In the genomic region with DNA sequence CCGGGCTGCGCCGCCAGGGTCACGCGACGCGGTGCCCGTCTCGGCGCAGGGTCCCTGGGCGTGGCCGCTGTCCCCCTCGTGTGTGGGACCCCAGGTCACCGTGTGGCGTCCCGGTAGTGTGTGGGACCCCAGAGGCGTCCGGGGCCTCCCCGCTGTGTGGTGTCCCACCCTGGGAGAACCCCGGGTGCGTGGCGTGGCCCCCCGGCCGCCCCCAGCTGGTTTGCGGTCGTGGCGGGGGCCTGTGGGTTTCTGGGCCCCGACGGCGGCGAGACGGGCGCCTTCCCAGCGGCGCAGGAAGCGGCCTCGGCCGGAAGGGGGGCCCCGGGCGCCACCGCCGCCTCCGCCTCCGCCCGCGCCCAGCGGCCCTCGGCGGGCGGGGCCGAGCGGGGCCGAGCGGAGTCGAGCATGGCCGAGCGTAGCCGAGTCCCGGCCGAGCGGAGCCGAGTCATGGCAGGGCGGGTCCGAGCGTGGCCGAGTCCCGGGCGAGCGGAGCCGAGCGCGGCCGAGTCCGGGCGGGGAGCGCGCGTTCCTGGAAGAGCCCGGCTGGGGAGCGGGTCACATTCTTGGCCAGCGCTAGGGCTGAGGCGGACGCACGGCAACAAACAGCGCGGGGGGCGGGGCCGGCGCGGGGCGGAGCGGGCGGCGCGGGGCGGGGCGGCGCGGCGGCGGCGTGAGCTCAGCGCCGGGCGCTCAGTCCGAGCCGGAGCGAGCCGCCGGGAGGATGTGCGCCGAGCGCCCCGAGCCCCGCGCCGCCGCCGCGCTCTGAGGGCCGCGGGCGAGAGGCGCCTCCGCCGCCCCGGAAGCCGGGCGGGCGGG, we compare ENCODE assay signal across 8 cellular contexts. TPM values are rescaled to one million over a fixed set of nuclear protein-coding genes. Genes with fewer than 3 reads are reported as not detected.
DNase-seq lines count a peak whose midpoint lies in the region; ATAC-seq lines count a peak whose summit lies in the region.

No MANE protein-coding gene starts in this region.

- CTCF ChIA-PET in naive thymus-derived CD4-positive, alpha-beta T cell (lab: Charles Lee): interaction anchor here (1.0 kb wide), 1 partner anchor 33 kb away, joined by 4 read pairs; a partner anchor contains a TSS

- peaks cover 9 to 24% (median 17%) of the 10 kb centered on the region in 7 donors for H3K4me1 Mint-ChIP-seq in naive thymus-derived CD4-positive, alpha-beta T cell
- peaks cover 39% of the 10 kb centered on the region for H3K4me1 Mint-ChIP-seq in stimulated activated effector memory CD8-positive, alpha-beta T cell treated with anti-CD3 and anti-CD28 coated beads, Interleukin-12 subunit alpha, Interleukin-12 subunit beta, amount 100 ng/mL, for 72 hours

- H3K9me3 ChIP-seq in GM23248 (ENCODE audit: low read depth) (no peaks in the 10 kb centered on the region), Karpas-422 (ENCODE audit: low read length) (no peaks in the 10 kb centered on the region)
- H3K9me3 ChIP-seq in naive thymus-derived CD4-positive, alpha-beta T cell (ENCODE audit: control insufficient read depth in 2 of 3, low read length in 3 of 3): no peaks in the 10 kb centered on the region

- H2AFZ ChIP-seq in GM23248 (no peak overlapping the region), Karpas-422 (ENCODE audit: low read length) (no peak overlapping the region)

- peak; percentile 88 for ATAC-seq in naive thymus-derived CD4-positive, alpha-beta T cell
- peak; percentile 91 for ATAC-seq in stimulated activated effector memory CD8-positive, alpha-beta T cell treated with anti-CD3 and anti-CD28 coated beads, Interleukin-12 subunit alpha, Interleukin-12 subunit beta, amount 100 ng/mL, for 72 hours

- H3K27ac Mint-ChIP-seq in naive thymus-derived CD4-positive, alpha-beta T cell: peak overlapping the region in 4 of 9 donors; percentile 26 to 80 (median 62)
- H3K27ac Mint-ChIP-seq in stimulated activated effector memory CD8-positive, alpha-beta T cell treated with anti-CD3 and anti-CD28 coated beads, Interleukin-12 subunit alpha, Interleukin-12 subunit beta, amount 100 ng/mL, for 72 hours: no peak overlapping the region

- peaks cover 0 to 6% (median 0%) of the 10 kb centered on the region in 11 donors for H3K9me3 Mint-ChIP-seq in naive thymus-derived CD4-positive, alpha-beta T cell
- no peaks in the 10 kb centered on the region for H3K9me3 Mint-ChIP-seq in stimulated activated effector memory CD8-positive, alpha-beta T cell treated with anti-CD3 and anti-CD28 coated beads, Interleukin-12 subunit alpha, Interleukin-12 subunit beta, amount 100 ng/mL, for 72 hours

- H3K4me2 ChIP-seq in GM23248 (ENCODE audit: unreplicated experiment) (peak overlapping the region; percentile 62), Karpas-422 (ENCODE audit: low read depth, low read length, poor library complexity, severe bottlenecking) (peak overlapping the region; percentile 55)

- H3K4me3 Mint-ChIP-seq in naive thymus-derived CD4-positive, alpha-beta T cell: peak overlapping the region in 9 of 10 donors; percentile 56 to 83 (median 69)
- peak overlapping the region; percentile 52 for H3K4me3 Mint-ChIP-seq in stimulated activated effector memory CD8-positive, alpha-beta T cell treated with anti-CD3 and anti-CD28 coated beads, Interleukin-12 subunit alpha, Interleukin-12 subunit beta, amount 100 ng/mL, for 72 hours

- H3K27ac ChIP-seq in GM23248 (peak overlapping the region; percentile 86), Karpas-422 (ENCODE audit: low read length) (no peak overlapping the region)
- peak overlapping the region; percentile 72 for H3K27ac ChIP-seq in naive thymus-derived CD4-positive, alpha-beta T cell (ENCODE audit: low read depth, low read length)

- DNase-seq in Daoy (ENCODE audit: low read depth) (peak; percentile 99), GM23248 (peak; percentile 99), Karpas-422 (peak; percentile 99), RKO (ENCODE audit: low spot score) (peak; percentile 94), fibroblast of gingiva (ENCODE audit: low read depth) (peak; percentile 97)
- peak; percentile 83 to 94 for DNase-seq in activated T-helper 1 cell treated with anti-CD3 and anti-CD28 coated beads, Interleukin-2, amount 50 U/mL, for 16 hours (ENCODE audit: low read depth in 1 of 2, low spot score in 1 of 2)
- DNase-seq in naive thymus-derived CD4-positive, alpha-beta T cell: peak; percentile 87 to 98 (median 97)
- peak; percentile 99 for DNase-seq in stimulated activated effector memory CD8-positive, alpha-beta T cell treated with anti-CD3 and anti-CD28 coated beads, Interleukin-12 subunit alpha, Interleukin-12 subunit beta, amount 100 ng/mL, for 72 hours (ENCODE audit: low spot score in 2 of 2)

- intact Hi-C loops in naive thymus-derived CD4-positive, alpha-beta T cell (cut with micrococcal nuclease): loop anchor here (1.0 to 2.0 kb wide), 5 partner anchors 15 to 321 kb away; a partner anchor contains a TSS

- H3K4me1 ChIP-seq in GM23248 (ENCODE audit: insufficient read depth) (peaks cover 3% of the 10 kb centered on the region; the same call in 1 of the 2 replicates), Karpas-422 (ENCODE audit: low read length) (peaks cover 2% of the 10 kb centered on the region; the same call in 1 of the 2 replicates)
- peaks cover 5 to 14% of the 10 kb centered on the region in 2 donors for H3K4me1 ChIP-seq in naive thymus-derived CD4-positive, alpha-beta T cell (ENCODE audit: control insufficient read depth in 2 of 2, insufficient read depth in 2 of 2, low read length in 2 of 2)

- H3K9ac ChIP-seq in GM23248: peak overlapping the region; percentile 97
- peak overlapping the region; percentile 74 for H3K9ac ChIP-seq in Karpas-422 (ENCODE audit: low read length)

- no peaks in the 10 kb centered on the region for H3K9me2 ChIP-seq in GM23248 (ENCODE audit: insufficient read depth)
- no peaks in the 10 kb centered on the region for H3K9me2 ChIP-seq in Karpas-422 (replicated peaks; ENCODE audit: insufficient read depth, low read length)

- peaks cover 0 to 8% (median 0%) of the 10 kb centered on the region in 5 donors for H3K27me3 Mint-ChIP-seq in naive thymus-derived CD4-positive, alpha-beta T cell

- H4K20me1 ChIP-seq in GM23248 (ENCODE audit: insufficient read depth): peaks cover 5% of the 10 kb centered on the region; the same call in 1 of the 2 replicates
- peaks cover 25% of the 10 kb centered on the region; the same call in 1 of the 2 replicates for H4K20me1 ChIP-seq in Karpas-422 (ENCODE audit: insufficient read depth, low read depth, low read length)

- H3F3A ChIP-seq in GM23248 (ENCODE audit: insufficient read depth): peaks cover 11% of the 10 kb centered on the region

- 1% methylated on average over 39 to 68 of the region's 130 CpGs for WGBS in GM23248 (ENCODE audit: low coverage in 1 of 2, low lambda C conversion rate in 2 of 2, missing lambda C conversion rate in 2 of 2), 2 experiments

- POLR2A ChIA-PET in naive thymus-derived CD4-positive, alpha-beta T cell (lab: Charles Lee): interaction anchor here (0.6 to 8.1 kb wide), 13 partner anchors 14 to 297 kb away, joined by 3 to 99 read pairs (median 4); a partner anchor contains a TSS

- H3K36me3 Mint-ChIP-seq in naive thymus-derived CD4-positive, alpha-beta T cell: peaks cover 0 to 14% (median 4%) of the 10 kb centered on the region in 5 donors
- peaks cover 52% of the 10 kb centered on the region for H3K36me3 Mint-ChIP-seq in stimulated activated effector memory CD8-positive, alpha-beta T cell treated with anti-CD3 and anti-CD28 coated beads, Interleukin-12 subunit alpha, Interleukin-12 subunit beta, amount 100 ng/mL, for 72 hours

- H3K36me3 ChIP-seq in GM23248 (ENCODE audit: low read depth) (no peaks in the 10 kb centered on the region), Karpas-422 (ENCODE audit: insufficient read depth, low read length) (no peaks in the 10 kb centered on the region)
- H3K36me3 ChIP-seq in naive thymus-derived CD4-positive, alpha-beta T cell (ENCODE audit: control insufficient read depth in 2 of 3, insufficient read depth in 3 of 3, low read length in 3 of 3): peaks cover 0 to 28% (median 0%) of the 10 kb centered on the region in 3 experiments

- H3K27me3 ChIP-seq in GM23248 (replicated peaks; ENCODE audit: insufficient read depth) (no peaks in the 10 kb centered on the region), Karpas-422 (ENCODE audit: low read length) (no peaks in the 10 kb centered on the region)
- H3K27me3 ChIP-seq in naive thymus-derived CD4-positive, alpha-beta T cell (ENCODE audit: control insufficient read depth in 2 of 2, insufficient read depth in 2 of 2, low read length in 2 of 2): no peaks in the 10 kb centered on the region

- in situ Hi-C loops in GM23248 (cut with MboI): no loop called here

- H3K79me2 ChIP-seq in GM23248 (ENCODE audit: insufficient read depth) (peaks cover 38% of the 10 kb centered on the region), Karpas-422 (ENCODE audit: low read length) (no peaks in the 10 kb centered on the region)

- H3K4me3 ChIP-seq in GM23248 (peak overlapping the region; percentile 80), Karpas-422 (ENCODE audit: low read length) (no peak overlapping the region; the same call in 1 of the 2 replicates)
- peak overlapping the region; percentile 33 for H3K4me3 ChIP-seq in naive thymus-derived CD4-positive, alpha-beta T cell (ENCODE audit: low read length)

RNA-seq across cellular contexts. Expression of a gene that starts 0.6 kb away (rescaled TPM):
- 3.3 and 5.3 TPM in 2 replicates for total RNA-seq in Daoy (2014; rRNA removed; shearing (Covaris generic))
- total RNA-seq in GM23248 (2014; rRNA removed; shearing (Covaris generic)): 23.1 and 26.8 TPM in 2 replicates
- polyA plus RNA-seq in GM23248 (2016; fragmentation: Nextera tagmentation; extraction: Ambion mirVana): 3.8 and 4.0 TPM in 2 replicates
- total RNA-seq in Karpas-422 (2014; rRNA removed; shearing (Covaris generic); ENCODE audit: low replicate concordance): 1.7 and 2.4 TPM in 2 replicates
- 100 to 1,000 TPM in 2 of 5 experiments, 10 to 100 TPM in 3; 63.4 to 278 (median 97.9) TPM for total RNA-seq in naive thymus-derived CD4-positive, alpha-beta T cell
- under 1 TPM; 0.61 to 0.92 TPM for polyA plus RNA-seq in naive thymus-derived CD4-positive, alpha-beta T cell

RNA-seq across cellular contexts. Expression of a gene that starts 33.0 kb away (rescaled TPM):
- 26.3 and 28.7 TPM in 2 replicates for total RNA-seq in Daoy (2014; rRNA removed; shearing (Covaris generic))
- total RNA-seq in GM23248 (2014; rRNA removed; shearing (Covaris generic)): 33.4 and 34.5 TPM in 2 replicates
- polyA plus RNA-seq in GM23248 (2016; fragmentation: Nextera tagmentation; extraction: Ambion mirVana): 122 and 127 TPM in 2 replicates
- total RNA-seq in Karpas-422 (2014; rRNA removed; shearing (Covaris generic); ENCODE audit: low replicate concordance): 20.1 and 84.8 TPM in 2 replicates
- total RNA-seq in naive thymus-derived CD4-positive, alpha-beta T cell: 10 to 100 TPM; 43.2 to 56.2 (median 48.8) TPM
- 10 to 100 TPM; 55.9 to 77.0 TPM for polyA plus RNA-seq in naive thymus-derived CD4-positive, alpha-beta T cell
